In genomic region chr21:15735409-15735808, GRCh38 we compare ENCODE assay signal across 14 cellular contexts. TPM values are rescaled to one million over a fixed set of nuclear protein-coding genes. Genes with fewer than 3 reads are reported as not detected.
DNase-seq lines count a peak whose midpoint lies in the region; ATAC-seq and TF ChIP-seq lines count a peak whose summit lies in the region.
"Had no signal": no experiment of that assay in that cellular context is flagged by ENCODE, and none has a peak within 500 bp of the region (broad histone marks: within the 10 kb centered on the region; RNA-seq: fewer than 3 reads in every experiment).

No MANE protein-coding gene starts in this region.

- H3K9me3 ChIP-seq in PC-3 (ENCODE audit: low read length) (no peaks in the 10 kb centered on the region), ovary (no peaks in the 10 kb centered on the region)
- H3K9me3 ChIP-seq: upper lobe of right lung had no signal

- H3K4me1 Mint-ChIP-seq in activated naive CD4-positive, alpha-beta T cell treated with anti-CD3 and anti-CD28 coated beads, Interleukin-2, amount 50 U/mL, for 24 hours = peaks cover 89% of the 10 kb centered on the region
- peaks cover 55 to 71% of the 10 kb centered on the region in 2 donors for H3K4me1 Mint-ChIP-seq in effector memory CD8-positive, alpha-beta T cell (ENCODE audit: low read depth in 2 of 2)
- peaks cover 62% of the 10 kb centered on the region for H3K4me1 Mint-ChIP-seq in stimulated activated naive CD8-positive, alpha-beta T cell treated with anti-CD3 and anti-CD28 coated beads, Interleukin-15, amount 100 ng/mL, for 72 hours

- no peaks in the 10 kb centered on the region for H3K27me3 Mint-ChIP-seq in activated naive CD4-positive, alpha-beta T cell treated with anti-CD3 and anti-CD28 coated beads, Interleukin-2, amount 50 U/mL, for 24 hours
- H3K27me3 Mint-ChIP-seq in effector memory CD8-positive, alpha-beta T cell = no peaks in the 10 kb centered on the region
- no peaks in the 10 kb centered on the region for H3K27me3 Mint-ChIP-seq in stimulated activated naive CD8-positive, alpha-beta T cell treated with anti-CD3 and anti-CD28 coated beads, Interleukin-15, amount 100 ng/mL, for 72 hours

- intact Hi-C loops in PC-3 (cut with micrococcal nuclease) (loop anchor here (5.0 to 10.0 kb wide), 2 partner anchors 37 to 681 kb away; no protein-coding TSS in a partner anchor), ovary (cut with DNase I) (no loop called here)

- no peaks in the 10 kb centered on the region for H3K9me2 ChIP-seq in PC-3 (replicated peaks; ENCODE audit: low read length)

- H2AFZ ChIP-seq in PC-3 (ENCODE audit: low read length) = no peak overlapping the region

- peaks cover 41% of the 10 kb centered on the region for H3K4me1 ChIP-seq in PC-3 (ENCODE audit: insufficient read depth, low read length)
- peaks cover 4% of the 10 kb centered on the region for H3K4me1 ChIP-seq in ovary (ENCODE audit: insufficient read depth)

- WGBS in ovary, 3 donors = 89 to 93% (median 91%) methylated on average over 2 of the region's 2 CpGs

- no peaks in the 10 kb centered on the region for H3F3A ChIP-seq in PC-3 (ENCODE audit: low read length, unreplicated experiment)

- no peak for TF ChIP-seq POLR2A in ovary (IDR thresholded peaks at IDR 0.05)

- peaks cover 5% of the 10 kb centered on the region for H3K36me3 Mint-ChIP-seq in activated naive CD4-positive, alpha-beta T cell treated with anti-CD3 and anti-CD28 coated beads, Interleukin-2, amount 50 U/mL, for 24 hours
- H3K36me3 Mint-ChIP-seq in effector memory CD8-positive, alpha-beta T cell (ENCODE audit: insufficient read depth) = peaks cover 13% of the 10 kb centered on the region

- peaks cover 100% of the 10 kb centered on the region for H3K79me2 ChIP-seq in PC-3 (ENCODE audit: low read length)

- no peaks in the 10 kb centered on the region for H3K27me3 ChIP-seq in PC-3 (ENCODE audit: low read length)
- no peaks in the 10 kb centered on the region for H3K27me3 ChIP-seq in ovary
- H3K27me3 ChIP-seq: upper lobe of right lung had no signal

- no peak for TF ChIP-seq EP300 in ovary (IDR thresholded peaks at IDR 0.05)

- peak overlapping the region; percentile 86 for H3K27ac Mint-ChIP-seq in activated naive CD4-positive, alpha-beta T cell treated with anti-CD3 and anti-CD28 coated beads, Interleukin-2, amount 50 U/mL, for 24 hours
- peak overlapping the region in 1 of 2 donors; percentile 87 for H3K27ac Mint-ChIP-seq in effector memory CD8-positive, alpha-beta T cell
- H3K27ac Mint-ChIP-seq in stimulated activated naive CD8-positive, alpha-beta T cell treated with anti-CD3 and anti-CD28 coated beads, Interleukin-15, amount 100 ng/mL, for 72 hours = no peak overlapping the region

- H3K9ac ChIP-seq in PC-3 (ENCODE audit: low read length) = no peak overlapping the region

- H3K36me3 ChIP-seq in PC-3 (ENCODE audit: low read depth, low read length) = no peaks in the 10 kb centered on the region
- no peaks in the 10 kb centered on the region for H3K36me3 ChIP-seq in ovary
- H3K36me3 ChIP-seq: upper lobe of right lung had no signal

- TF ChIP-seq CTCF in PC-3 (conservative IDR thresholded peaks at IDR 0.05; ENCODE audit: low read depth, low read length) (0 out of 2 replicates have a peak, but pooled peaks have one; percentile 9), ovary (IDR thresholded peaks at IDR 0.05) (no peak)

- 0 out of 2 replicates have a peak overlapping the region, but pooled peaks have one; percentile 47 for H3K4me3 ChIP-seq in PC-3 (ENCODE audit: low read length)
- H3K4me3 ChIP-seq in ovary = no peak overlapping the region

- peak overlapping the region; percentile 68 for H3K4me2 ChIP-seq in PC-3 (ENCODE audit: low read length)

- POLR2A ChIA-PET in PC-3 (lab: Charles Lee; ENCODE audit: unreplicated experiment) = no interaction called here

- DNase-seq in activated naive CD4-positive, alpha-beta T cell treated with anti-CD3 and anti-CD28 coated beads, Interleukin-2, amount 50 U/mL, for 16 hours = no peak
- DNase-seq in PC-3 (peak; percentile 8), ovary (no peak), anterior cingulate cortex (lab: John Stamatoyannopoulos, UW) (no peak)
- no peak for DNase-seq in effector memory CD8-positive, alpha-beta T cell
- DNase-seq in stimulated activated naive CD8-positive, alpha-beta T cell treated with anti-CD3 and anti-CD28 coated beads, Interleukin-15, amount 100 ng/mL, for 72 hours = no peak
- DNase-seq in stimulated activated naive CD4-positive, alpha-beta T cell treated with Interleukin-2 at 50 U/mL for 16 hours (lab: John Stamatoyannopoulos, UW) = no peak
- DNase-seq: activated CD4-positive, alpha-beta T cell treated with anti-CD3 and anti-CD28 coated beads for 1 hour; activated effector memory CD4-positive, alpha-beta T cell treated with anti-CD3 and anti-CD28 coated beads, Interleukin-2, amount 50 U/mL, for 16 hours; islet precursor cell; NCI-H1048; NCI-H2227 treated with DMSO at 0.1 percent for 48 hours; upper lobe of right lung had no signal

- ATAC-seq in PC-3 = no peak
- ATAC-seq in effector memory CD8-positive, alpha-beta T cell (replicated peaks) = no peak
- ATAC-seq in stimulated activated naive CD8-positive, alpha-beta T cell treated with anti-CD3 and anti-CD28 coated beads, Interleukin-15, amount 100 ng/mL, for 72 hours = no peak
- ATAC-seq: upper lobe of right lung had no signal

- CTCF ChIA-PET in PC-3 (lab: Charles Lee) = no interaction called here

- no TSS peak for BruUV-seq in PC-3 (replicated peaks; lab: Mats Ljungman, UMichigan)

- H4K20me1 ChIP-seq in PC-3 (ENCODE audit: low read length) = peaks cover 81% of the 10 kb centered on the region

- peak overlapping the region; percentile 54 for H3K4me3 Mint-ChIP-seq in activated naive CD4-positive, alpha-beta T cell treated with anti-CD3 and anti-CD28 coated beads, Interleukin-2, amount 50 U/mL, for 24 hours
- peak overlapping the region; percentile 59 to 73 for H3K4me3 Mint-ChIP-seq in effector memory CD8-positive, alpha-beta T cell
- H3K4me3 Mint-ChIP-seq in stimulated activated naive CD8-positive, alpha-beta T cell treated with anti-CD3 and anti-CD28 coated beads, Interleukin-15, amount 100 ng/mL, for 72 hours = peak overlapping the region; percentile 68 to 76

- H3K9me3 Mint-ChIP-seq in activated naive CD4-positive, alpha-beta T cell treated with anti-CD3 and anti-CD28 coated beads, Interleukin-2, amount 50 U/mL, for 24 hours = no peaks in the 10 kb centered on the region
- no peaks in the 10 kb centered on the region for H3K9me3 Mint-ChIP-seq in effector memory CD8-positive, alpha-beta T cell
- no peaks in the 10 kb centered on the region for H3K9me3 Mint-ChIP-seq in stimulated activated naive CD8-positive, alpha-beta T cell treated with anti-CD3 and anti-CD28 coated beads, Interleukin-15, amount 100 ng/mL, for 72 hours

- H3K27ac ChIP-seq in PC-3 (ENCODE audit: low read length) = no peak overlapping the region
- H3K27ac ChIP-seq in ovary = no peak overlapping the region
- H3K27ac ChIP-seq: upper lobe of right lung had no signal

RNA-seq across cellular contexts. Expression of gene USP25, which starts 5.6 kb away (rescaled TPM):
- total RNA-seq in PC-3 (2014; rRNA removed) (28.3 and 54.4 TPM in 2 replicates), ovary (10 to 100 TPM; 24.8 to 40.8 (median 37.2) TPM)
- polyA plus RNA-seq in ovary = 10 to 100 TPM; 11.9 to 19.8 TPM
